Comparison of ENCODE assay signal across 16 cellular contexts in genomic region chr6:54958446-54958845, GRCh38.
A peak's percentile ranks its signal among the peaks of the same experiment; 100 is the strongest.
DNase-seq lines count a peak whose midpoint lies in the region; ATAC-seq and TF ChIP-seq lines count a peak whose summit lies in the region.
"Had no signal": no experiment of that assay in that cellular context is flagged by ENCODE, and none has a peak within 500 bp of the region (broad histone marks: within the 10 kb centered on the region; RNA-seq: fewer than 3 reads in every experiment).

No MANE protein-coding gene starts in this region.

- H3K4me3 Mint-ChIP-seq in CD4-positive, alpha-beta memory T cell: no peak overlapping the region

- DNase-seq in DMS79 (lab: John Stamatoyannopoulos, UW) (peak; percentile 3), DND-41 (peak; percentile 40), NCI-H1105 (lab: John Stamatoyannopoulos, UW) (peak; percentile 59), left ventricle myocardium superior (no peak), OCI-LY7 (ENCODE audit: low spot score) (no peak), putamen (ENCODE audit: low spot score) (no peak)
- DNase-seq in CD4-positive, alpha-beta memory T cell: no peak
- DNase-seq: ACHN; NCI-H1417; NCI-H187; NCI-H226; NCI-H526; NK-92 treated with Interleukin-12 subunit alpha and Interleukin-12 subunit beta, amount 100 ng/mL, for 24 hours; OCI-M1 had no signal

- POLR2A ChIA-PET in OCI-LY7 (lab: Charles Lee): no interaction called here
- POLR2A ChIA-PET in CD4-positive, alpha-beta memory T cell (lab: Charles Lee; ENCODE audit: partially characterized antibody): no interaction called here

- H3K79me2 ChIP-seq in DND-41 (ENCODE audit: insufficient read depth, low read length) (no peaks in the 10 kb centered on the region), OCI-LY7 (ENCODE audit: insufficient read depth, low read depth, low read length) (no peaks in the 10 kb centered on the region)

- CTCF ChIA-PET in OCI-LY7 (lab: Charles Lee; ENCODE audit: unreplicated experiment): no interaction called here
- CTCF ChIA-PET in CD4-positive, alpha-beta memory T cell (lab: Charles Lee; ENCODE audit: partially characterized antibody): no interaction called here

- H2AFZ ChIP-seq in DND-41 (ENCODE audit: low read depth, low read length) (peak overlapping the region; percentile 31), OCI-LY7 (ENCODE audit: low read length) (no peak overlapping the region)

- intact Hi-C loops in left ventricle myocardium superior (cut with micrococcal nuclease): no loop called here
- intact Hi-C loops in OCI-LY7 (cut with micrococcal nuclease; ENCODE audit: unreplicated experiment): no loop called here
- intact Hi-C loops in CD4-positive, alpha-beta memory T cell (cut with micrococcal nuclease): no loop called here

- H3K4me2 ChIP-seq in DND-41 (ENCODE audit: insufficient read depth, low read length) (peak overlapping the region; percentile 38), OCI-LY7 (ENCODE audit: low read length) (no peak overlapping the region)

- ATAC-seq in DND-41 (ENCODE audit: insufficient read depth, low read depth): peak; percentile 96
- ATAC-seq in left ventricle myocardium superior: peak; percentile 64

- H3K9me2 ChIP-seq in OCI-LY7 (ENCODE audit: insufficient read depth, low read length): no peaks in the 10 kb centered on the region

- no peaks in the 10 kb centered on the region for H3K27me3 ChIP-seq in DND-41 (ENCODE audit: insufficient read depth, low read length, poor library complexity)
- no peaks in the 10 kb centered on the region for H3K27me3 ChIP-seq in CD4-positive, alpha-beta memory T cell (ENCODE audit: insufficient read depth, low read length)

- H3K36me3 Mint-ChIP-seq in CD4-positive, alpha-beta memory T cell: no peaks in the 10 kb centered on the region

- no TSS peak for BruUV-seq in OCI-LY7 (replicated peaks; lab: Mats Ljungman, UMichigan)

- peak overlapping the region; percentile 41; the same call in 1 of the 2 replicates for H3K9ac ChIP-seq in DND-41 (ENCODE audit: low read depth, low read length)

- H3K4me1 ChIP-seq in DND-41 (ENCODE audit: insufficient read depth, low read length) (peaks cover 28% of the 10 kb centered on the region), OCI-LY7 (ENCODE audit: insufficient read depth, low read length, poor library complexity, severe bottlenecking) (no peaks in the 10 kb centered on the region)
- H3K4me1 ChIP-seq in CD4-positive, alpha-beta memory T cell (ENCODE audit: insufficient read depth, low read length): no peaks in the 10 kb centered on the region
- H3K4me1 ChIP-seq: HAP-1 had no signal

- H4K20me1 ChIP-seq in DND-41 (ENCODE audit: insufficient read depth, low read length) (no peaks in the 10 kb centered on the region), OCI-LY7 (ENCODE audit: insufficient read depth, low read length) (no peaks in the 10 kb centered on the region)

- no peaks in the 10 kb centered on the region for H3K27me3 Mint-ChIP-seq in CD4-positive, alpha-beta memory T cell

- peaks cover 2 to 11% (median 8%) of the 10 kb centered on the region in 8 donors for H3K9me3 Mint-ChIP-seq in CD4-positive, alpha-beta memory T cell

- no peaks in the 10 kb centered on the region for H3K9me3 ChIP-seq in DND-41 (ENCODE audit: insufficient read depth, low read length, severe bottlenecking)
- H3K9me3 ChIP-seq in OCI-LY7 (ENCODE audit: low read length): no peaks in the 10 kb centered on the region
- no peaks in the 10 kb centered on the region for H3K9me3 ChIP-seq in CD4-positive, alpha-beta memory T cell (ENCODE audit: control insufficient read depth in 1 of 2, low read length in 2 of 2)
- H3K9me3 ChIP-seq: HAP-1 had no signal

- H3K27ac Mint-ChIP-seq in CD4-positive, alpha-beta memory T cell: no peak overlapping the region

- H3K27ac ChIP-seq in DND-41 (ENCODE audit: low read length): peak overlapping the region; percentile 84
- no peak overlapping the region for H3K27ac ChIP-seq in OCI-LY7 (ENCODE audit: low read depth, low read length, poor library complexity, severe bottlenecking)
- H3K27ac ChIP-seq in CD4-positive, alpha-beta memory T cell (ENCODE audit: low read depth, low read length): no peak overlapping the region
- H3K27ac ChIP-seq: C4-2B had no signal

- TF ChIP-seq CTCF in DND-41 (IDR thresholded peaks at IDR 0.05; ENCODE audit: borderline replicate concordance, extremely low read depth, low read length, poor library complexity, severe bottlenecking) (no peak), OCI-LY7 (conservative IDR thresholded peaks at IDR 0.05; ENCODE audit: low read length) (no peak)

- no peak overlapping the region for H3K4me3 ChIP-seq in DND-41 (ENCODE audit: low read depth in 1 of 2, low read length in 2 of 2)
- H3K4me3 ChIP-seq in OCI-LY7 (ENCODE audit: low read depth, low read length, poor library complexity, severe bottlenecking): no peak overlapping the region
- H3K4me3 ChIP-seq in CD4-positive, alpha-beta memory T cell (ENCODE audit: low read length in 2 of 2): no peak overlapping the region
- H3K4me3 ChIP-seq: HAP-1 had no signal

- H3K36me3 ChIP-seq in DND-41 (ENCODE audit: insufficient read depth, low read length): no peaks in the 10 kb centered on the region
- H3K36me3 ChIP-seq in OCI-LY7 (ENCODE audit: insufficient read depth, low read length): no peaks in the 10 kb centered on the region
- H3K36me3 ChIP-seq in CD4-positive, alpha-beta memory T cell (ENCODE audit: insufficient read depth, low read length): no peaks in the 10 kb centered on the region
- H3K36me3 ChIP-seq: HAP-1 had no signal

- H3K4me1 Mint-ChIP-seq in CD4-positive, alpha-beta memory T cell: no peaks in the 10 kb centered on the region

Comparison
In these comparisons a context has a peak if more than half of its experiments do, and no peak if none do; other contexts are left out.
1. DNase-seq: peak in DMS79 (single experiment), DND-41 (single experiment) and NCI-H1105 (single experiment); none in left ventricle myocardium superior (single experiment), OCI-LY7 (single experiment), CD4-positive, alpha-beta memory T cell (0 of 5) and putamen (single experiment).